In the genomic region with DNA sequence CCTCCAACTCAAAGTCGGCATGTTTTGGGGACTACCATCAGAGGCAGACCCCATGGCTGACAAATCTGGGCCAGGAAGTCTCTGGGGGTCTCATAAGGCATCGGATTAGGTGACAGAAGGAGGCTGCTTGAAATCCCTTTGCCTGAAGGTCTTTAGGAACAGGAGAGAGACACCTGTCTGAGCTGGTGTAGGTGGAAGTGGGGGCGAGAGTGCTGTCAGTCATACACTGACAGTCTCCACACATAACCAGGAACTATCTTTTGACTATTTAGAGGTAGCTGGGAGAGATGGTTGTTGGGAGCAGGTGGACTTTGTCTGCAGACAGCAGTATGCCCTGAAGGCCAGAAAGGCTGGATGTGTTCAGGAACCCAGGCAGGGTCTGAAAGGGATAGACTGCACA, we compare ENCODE assay signal across 19 cellular contexts.
DNase-seq lines count a peak whose midpoint lies in the region; ATAC-seq and TF ChIP-seq lines count a peak whose summit lies in the region.
"Had no signal": no experiment of that assay in that cellular context is flagged by ENCODE, and none has a peak within 500 bp of the region (broad histone marks: within the 10 kb centered on the region; RNA-seq: fewer than 3 reads in every experiment).

No MANE protein-coding gene starts in this region.

- H3K9me3 ChIP-seq in sigmoid colon = no peaks in the 10 kb centered on the region
- H3K9me3 ChIP-seq: BLaER1 treated with 17β-estradiol and CSF1 and Interleukin-3, amounts not matched to agents 10 nM and 100 nM; Caco-2 had no signal

- no peak for ATAC-seq in HG03565 (IDR thresholded peaks at IDR 0.05; ENCODE audit: unreplicated experiment)
- ATAC-seq: CD8-positive, alpha-beta T cell; GM12878 had no signal

- WGBS in sigmoid colon, 2 donors = 85 to 87% methylated on average over 3 of the region's 3 CpGs

- CTCF ChIA-PET in activated naive CD4-positive, alpha-beta T cell treated with anti-CD3 and anti-CD28 coated beads for 36 hours (lab: Charles Lee) = no interaction called here

- H3K36me3 Mint-ChIP-seq in neural crest cell (ENCODE audit: low read depth) = peaks cover 9% of the 10 kb centered on the region
- H3K36me3 Mint-ChIP-seq in activated naive CD4-positive, alpha-beta T cell treated with anti-CD3 and anti-CD28 coated beads for 36 hours (ENCODE audit: low read depth) = no peaks in the 10 kb centered on the region
- H3K36me3 Mint-ChIP-seq: CD8-positive, alpha-beta T cell had no signal

- peak; percentile 38 for DNase-seq in activated effector memory CD4-positive, alpha-beta T cell treated with anti-CD3 and anti-CD28 coated beads, Interleukin-2, amount 50 U/mL, for 16 hours
- DNase-seq in activated effector memory CD4-positive, alpha-beta T cell treated with Interleukin-2 at 50 U/mL for 16 hours = no peak
- DNase-seq in neural crest cell (ENCODE audit: low read depth, low spot score) (no peak), sigmoid colon (peak; percentile 15), AG08396 (ENCODE audit: low spot score) (no peak)
- DNase-seq in activated naive CD4-positive, alpha-beta T cell treated with anti-CD3 and anti-CD28 coated beads for 36 hours = no peak
- DNase-seq: 8988T; ACHN; AML-193; Caco-2; Calu3; CD4-positive, alpha-beta T cell; CD8-positive, alpha-beta T cell; GF-D8 had no signal

- H3K9me3 Mint-ChIP-seq in neural crest cell = peaks cover 2% of the 10 kb centered on the region
- no peaks in the 10 kb centered on the region for H3K9me3 Mint-ChIP-seq in activated naive CD4-positive, alpha-beta T cell treated with anti-CD3 and anti-CD28 coated beads for 36 hours
- H3K9me3 Mint-ChIP-seq: CD4-positive, alpha-beta T cell; CD8-positive, alpha-beta T cell had no signal

- no peaks in the 10 kb centered on the region for H3K4me1 Mint-ChIP-seq in neural crest cell
- H3K4me1 Mint-ChIP-seq in activated naive CD4-positive, alpha-beta T cell treated with anti-CD3 and anti-CD28 coated beads for 36 hours (ENCODE audit: low read depth) = no peaks in the 10 kb centered on the region
- H3K4me1 Mint-ChIP-seq: B cell had no signal

- H3K27ac Mint-ChIP-seq in neural crest cell (ENCODE audit: unreplicated experiment) = peak overlapping the region; percentile 47
- H3K27ac Mint-ChIP-seq in activated naive CD4-positive, alpha-beta T cell treated with anti-CD3 and anti-CD28 coated beads for 36 hours = no peak overlapping the region
- H3K27ac Mint-ChIP-seq: B cell; CD4-positive, alpha-beta T cell; CD8-positive, alpha-beta T cell had no signal

- TF ChIP-seq POLR2A in sigmoid colon (IDR thresholded peaks at IDR 0.05) = no peak

- no peak for TF ChIP-seq EP300 in sigmoid colon (IDR thresholded peaks at IDR 0.05)

- H3K4me3 Mint-ChIP-seq in neural crest cell = no peak overlapping the region
- H3K4me3 Mint-ChIP-seq in activated naive CD4-positive, alpha-beta T cell treated with anti-CD3 and anti-CD28 coated beads for 36 hours = no peak overlapping the region
- H3K4me3 Mint-ChIP-seq: B cell; CD4-positive, alpha-beta T cell; CD8-positive, alpha-beta T cell had no signal

- no peaks in the 10 kb centered on the region for H3K4me1 ChIP-seq in sigmoid colon

- H3K36me3 ChIP-seq in sigmoid colon = no peaks in the 10 kb centered on the region
- H3K36me3 ChIP-seq: BLaER1 treated with 17β-estradiol and CSF1 and Interleukin-3, amounts not matched to agents 10 nM and 100 nM had no signal

- no peak overlapping the region for H3K27ac ChIP-seq in sigmoid colon
- H3K27ac ChIP-seq: BLaER1 treated with 17β-estradiol and CSF1 and Interleukin-3, amounts not matched to agents 10 nM and 100 nM; C4-2B had no signal

- H3K27me3 Mint-ChIP-seq in neural crest cell (ENCODE audit: low read depth) = peaks cover 7% of the 10 kb centered on the region
- peaks cover 5% of the 10 kb centered on the region for H3K27me3 Mint-ChIP-seq in activated naive CD4-positive, alpha-beta T cell treated with anti-CD3 and anti-CD28 coated beads for 36 hours (ENCODE audit: low read depth)

- no peaks in the 10 kb centered on the region for H3K27me3 ChIP-seq in sigmoid colon
- H3K27me3 ChIP-seq: BLaER1 treated with 17β-estradiol and CSF1 and Interleukin-3, amounts not matched to agents 10 nM and 100 nM had no signal

- no peak overlapping the region for H3K4me3 ChIP-seq in sigmoid colon
- H3K4me3 ChIP-seq: BLaER1 treated with 17β-estradiol and CSF1 and Interleukin-3, amounts not matched to agents 10 nM and 100 nM; GM12878 had no signal

- TF ChIP-seq CTCF in neural crest cell (conservative IDR thresholded peaks at IDR 0.05) (no peak), sigmoid colon (IDR thresholded peaks at IDR 0.05) (no peak)

- intact Hi-C loops in sigmoid colon (cut with DNase I) = no loop called here
- intact Hi-C loops in activated naive CD4-positive, alpha-beta T cell treated with anti-CD3 and anti-CD28 coated beads for 36 hours (cut with micrococcal nuclease) = no loop called here

Comparison
In these comparisons a context has a peak if more than half of its experiments do, and no peak if none do; other contexts are left out.
1. DNase-seq: peak in activated effector memory CD4-positive, alpha-beta T cell treated with anti-CD3 and anti-CD28 coated beads, Interleukin-2, amount 50 U/mL, for 16 hours (single experiment) and sigmoid colon (single experiment); none in activated effector memory CD4-positive, alpha-beta T cell treated with Interleukin-2 at 50 U/mL for 16 hours (single experiment), neural crest cell (single experiment), activated naive CD4-positive, alpha-beta T cell treated with anti-CD3 and anti-CD28 coated beads for 36 hours (single experiment) and AG08396 (single experiment).